Comparison of ENCODE assay signal across 8 cellular contexts in genomic region chr2:227411320-227411989, GRCh38. TPM values are rescaled to one million over a fixed set of nuclear protein-coding genes. Genes with fewer than 3 reads are reported as not detected.
DNase-seq lines count a peak whose midpoint lies in the region; ATAC-seq and TF ChIP-seq lines count a peak whose summit lies in the region.

No MANE protein-coding gene starts in this region.

- no peaks in the 10 kb centered on the region for H3K36me3 Mint-ChIP-seq in activated T-cell treated with anti-CD3 and anti-CD28 coated beads, Interleukin-2, amount 50 U/mL, for 72 hours (ENCODE audit: insufficient read depth in 2 of 2)

- peaks cover 0 to 17% (median 3%) of the 10 kb centered on the region in 4 donors for H3K4me1 ChIP-seq in right lobe of liver

- 93% methylated on average over 8 of the region's 9 CpGs for WGBS in right lobe of liver (ENCODE audit: insufficient coverage, low coverage, low lambda C conversion rate, missing lambda C conversion rate)

- H3K4me3 ChIP-seq in right lobe of liver (no peak overlapping the region), MG63 (no peak overlapping the region)

- peak; percentile 71 for DNase-seq in activated naive CD4-positive, alpha-beta T cell treated with Interleukin-2 at 50 U/mL for 16 hours
- DNase-seq in activated naive CD4-positive, alpha-beta T cell (lab: John Stamatoyannopoulos, UW): no peak
- peak; percentile 62 to 82 for DNase-seq in activated T-cell treated with anti-CD3 and anti-CD28 coated beads, Interleukin-2, amount 50 U/mL, for 72 hours
- peak; percentile 25 to 60 (median 40) for DNase-seq in stimulated activated CD4-positive, alpha-beta T cell treated with anti-CD3 and anti-CD28 coated beads, Interleukin-1b, Interleukin-23, amount 100 ng/mL, for 24 hours (ENCODE audit: low read depth in 4 of 4, low spot score in 1 of 4)
- DNase-seq in right lobe of liver: no peak
- DNase-seq in MG63: no peak
- no peak for DNase-seq in GF-D8 (lab: John Stamatoyannopoulos, UW)

- H3K9me3 ChIP-seq in right lobe of liver (no peaks in the 10 kb centered on the region), MG63 (no peaks in the 10 kb centered on the region)

- no peak for TF ChIP-seq POLR2A in right lobe of liver (IDR thresholded peaks at IDR 0.05)

- H3K4me3 Mint-ChIP-seq in activated T-cell treated with anti-CD3 and anti-CD28 coated beads, Interleukin-2, amount 50 U/mL, for 72 hours: peak overlapping the region; percentile 67 to 76

- peaks cover 77% of the 10 kb centered on the region for H3K4me1 Mint-ChIP-seq in activated T-cell treated with anti-CD3 and anti-CD28 coated beads, Interleukin-2, amount 50 U/mL, for 72 hours (ENCODE audit: low read depth)

- H3K27me3 ChIP-seq in right lobe of liver (no peaks in the 10 kb centered on the region), MG63 (no peaks in the 10 kb centered on the region)

- no peaks in the 10 kb centered on the region for H3K27me3 Mint-ChIP-seq in activated T-cell treated with anti-CD3 and anti-CD28 coated beads, Interleukin-2, amount 50 U/mL, for 72 hours (ENCODE audit: low read depth)

- H3K9me3 Mint-ChIP-seq in activated T-cell treated with anti-CD3 and anti-CD28 coated beads, Interleukin-2, amount 50 U/mL, for 72 hours: no peaks in the 10 kb centered on the region

- intact Hi-C loops in right lobe of liver (cut with DNase I): no loop called here

- TF ChIP-seq CTCF in right lobe of liver (IDR thresholded peaks at IDR 0.05): no peak

- H3K36me3 ChIP-seq in right lobe of liver: no peaks in the 10 kb centered on the region
- no peaks in the 10 kb centered on the region for H3K36me3 ChIP-seq in MG63

- ATAC-seq in HG03457 (IDR thresholded peaks at IDR 0.05; ENCODE audit: unreplicated experiment) (peak; percentile 84), right lobe of liver (no peak)
- peak; percentile 92 to 93 for ATAC-seq in activated T-cell treated with anti-CD3 and anti-CD28 coated beads, Interleukin-2, amount 50 U/mL, for 72 hours (replicated peaks in 1 of 2)

- H3K27ac ChIP-seq in right lobe of liver: no peak overlapping the region

- peak overlapping the region; percentile 21 for H3K27ac Mint-ChIP-seq in activated T-cell treated with anti-CD3 and anti-CD28 coated beads, Interleukin-2, amount 50 U/mL, for 72 hours

RNA-seq across cellular contexts. Expression of gene SCYGR1, which starts 23.7 kb away (rescaled TPM):
- total RNA-seq in activated T-cell treated with anti-CD3 and anti-CD28 coated beads, Interleukin-2, amount 50 U/mL, for 72 hours: not detected
- not detected for total RNA-seq in right lobe of liver
- not detected in 2 replicates for total RNA-seq in MG63 (2014; rRNA removed; shearing (Covaris generic); ENCODE audit: low replicate concordance)

RNA-seq across cellular contexts. Expression of gene TM4SF20, which starts 32.3 kb away (rescaled TPM):
- not detected for total RNA-seq in activated T-cell treated with anti-CD3 and anti-CD28 coated beads, Interleukin-2, amount 50 U/mL, for 72 hours
- not detected for total RNA-seq in right lobe of liver
- total RNA-seq in MG63 (2014; rRNA removed; shearing (Covaris generic); ENCODE audit: low replicate concordance): not detected in 2 replicates

Comparison
In these comparisons a context has a peak if more than half of its experiments do, and no peak if none do; other contexts are left out.
1. DNase-seq: peak in activated naive CD4-positive, alpha-beta T cell treated with Interleukin-2 at 50 U/mL for 16 hours (single experiment), activated T-cell treated with anti-CD3 and anti-CD28 coated beads, Interleukin-2, amount 50 U/mL, for 72 hours (2 of 2) and stimulated activated CD4-positive, alpha-beta T cell treated with anti-CD3 and anti-CD28 coated beads, Interleukin-1b, Interleukin-23, amount 100 ng/mL, for 24 hours (4 of 4); none in activated naive CD4-positive, alpha-beta T cell (0 of 4), right lobe of liver (0 of 3), MG63 (single experiment) and GF-D8 (single experiment).
2. ATAC-seq: peak in HG03457 (single experiment) and activated T-cell treated with anti-CD3 and anti-CD28 coated beads, Interleukin-2, amount 50 U/mL, for 72 hours (2 of 2); none in right lobe of liver (0 of 4).